ENCODE assay signal across 15 cellular contexts in the genomic region with DNA sequence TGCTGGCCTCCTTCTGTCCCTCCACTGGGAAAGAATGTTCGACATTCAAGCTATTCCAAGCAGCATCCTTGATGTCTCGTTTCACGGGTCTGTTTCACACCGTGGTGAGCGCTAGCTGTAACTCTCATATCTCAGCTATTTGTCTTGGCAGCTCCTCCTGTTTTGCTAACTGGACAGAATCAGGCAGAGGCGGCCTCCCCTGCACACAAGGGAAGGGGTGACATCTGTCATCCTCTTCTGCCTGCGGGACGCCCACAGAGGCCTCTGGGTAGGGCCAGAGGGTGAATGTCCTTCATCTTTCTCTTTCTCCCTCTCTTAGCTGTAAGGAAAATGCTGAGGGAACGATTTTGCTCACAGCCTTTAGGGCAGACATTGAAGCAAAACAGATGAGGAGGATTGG.
DNase-seq lines count a peak whose midpoint lies in the region; ATAC-seq and TF ChIP-seq lines count a peak whose summit lies in the region.
"Had no signal": no experiment of that assay in that cellular context is flagged by ENCODE, and none has a peak within 500 bp of the region (broad histone marks: within the 10 kb centered on the region; RNA-seq: fewer than 3 reads in every experiment).

No MANE protein-coding gene starts in this region.

- BruUV-seq in mammary epithelial cell (replicated peaks; lab: Mats Ljungman, UMichigan): no TSS peak

- DNase-seq in NCI-H1092 treated with DMSO at 0.1 percent for 48 hours (lab: John Stamatoyannopoulos, UW) (peak; percentile 0), NCI-H1092 (lab: John Stamatoyannopoulos, UW) (no peak), mammary epithelial cell (no peak), islet precursor cell (peak; percentile 85), smooth muscle cell of the brain vasculature (ENCODE audit: low read depth, low spot score) (peak; percentile 24), DMS53 treated with DMSO at 0.1 percent for 48 hours (lab: John Stamatoyannopoulos, UW; ENCODE audit: unreplicated experiment) (no peak)
- DNase-seq in activated CD4-positive, alpha-beta memory T cell treated with anti-CD3 and anti-CD28 coated beads for 36 hours: no peak
- DNase-seq: 8988T; activated naive CD8-positive, alpha-beta T cell treated with anti-CD3 and anti-CD28 coated beads for 36 hours; effector CD4-positive, alpha-beta T cell; NCI-H1048; NCI-H82; tibial artery had no signal

- no peak overlapping the region for H3K27ac ChIP-seq in mammary epithelial cell (ENCODE audit: insufficient read depth, low read depth, low read length)

- no peak overlapping the region for H3K9ac ChIP-seq in mammary epithelial cell (ENCODE audit: insufficient read depth, low read length)

- H3K27me3 Mint-ChIP-seq in activated CD4-positive, alpha-beta memory T cell treated with anti-CD3 and anti-CD28 coated beads for 36 hours: peaks cover 7% of the 10 kb centered on the region

- ATAC-seq in SK-N-SH treated with all-trans-retinoic acid at 6 μM for 48 hours: no peak

- dilution Hi-C loops in mammary epithelial cell (cut with HindIII; ENCODE audit: low sequenced_read_pairs): no loop called here

- H3K9me3 Mint-ChIP-seq in activated CD4-positive, alpha-beta memory T cell treated with anti-CD3 and anti-CD28 coated beads for 36 hours: peaks cover 13% of the 10 kb centered on the region

- intact Hi-C loops in mammary epithelial cell (cut with micrococcal nuclease): no loop called here
- intact Hi-C loops in activated CD4-positive, alpha-beta memory T cell treated with anti-CD3 and anti-CD28 coated beads for 36 hours (cut with micrococcal nuclease): no loop called here

- no peaks in the 10 kb centered on the region for H3K36me3 ChIP-seq in mammary epithelial cell (ENCODE audit: insufficient read depth, low read length)
- H3K36me3 ChIP-seq: SJSA1, tibial artery had no signal

- H3K4me2 ChIP-seq in mammary epithelial cell (ENCODE audit: insufficient read depth, low read depth, low read length): no peak overlapping the region

- no peaks in the 10 kb centered on the region for H3K4me1 Mint-ChIP-seq in activated CD4-positive, alpha-beta memory T cell treated with anti-CD3 and anti-CD28 coated beads for 36 hours (ENCODE audit: low read depth)
- H3K4me1 Mint-ChIP-seq: activated naive CD8-positive, alpha-beta T cell treated with anti-CD3 and anti-CD28 coated beads for 36 hours had no signal

- 13% methylated on average over 5 of the region's 9 CpGs for WGBS in mammary epithelial cell (ENCODE audit: low coverage, missing lambda C conversion rate)

- no peaks in the 10 kb centered on the region for H3K79me2 ChIP-seq in mammary epithelial cell (ENCODE audit: insufficient read depth, low read length)

- no peaks in the 10 kb centered on the region for H4K20me1 ChIP-seq in mammary epithelial cell (ENCODE audit: insufficient read depth, low read length)

- TF ChIP-seq CTCF in mammary epithelial cell (conservative IDR thresholded peaks at IDR 0.05 in 1 of 2, IDR thresholded peaks at IDR 0.05 in 1 of 2; ENCODE audit: extremely low read depth in 1 of 2, insufficient read depth in 1 of 2, low read depth in 1 of 2, low read length in 2 of 2): no peak

- peaks cover 6% of the 10 kb centered on the region for H3K4me1 ChIP-seq in mammary epithelial cell (ENCODE audit: insufficient read depth, low read length)

- H3K4me3 ChIP-seq in mammary epithelial cell (replicated peaks in 1 of 3; ENCODE audit: insufficient read depth in 1 of 3, low read depth in 2 of 3, low read length in 3 of 3): no peak overlapping the region
- H3K4me3 ChIP-seq: SJSA1, tibial artery had no signal

- H3K27me3 ChIP-seq in mammary epithelial cell (ENCODE audit: insufficient read depth, low read length): no peaks in the 10 kb centered on the region
- H3K27me3 ChIP-seq: SJSA1, tibial artery had no signal

- CTCF ChIA-PET in mammary epithelial cell (lab: Charles Lee; ENCODE audit: low non-redundant PET): no interaction called here
- CTCF ChIA-PET in activated CD4-positive, alpha-beta memory T cell treated with anti-CD3 and anti-CD28 coated beads for 36 hours (lab: Charles Lee): interaction anchor here (0.6 kb wide), 1 partner anchor 313 kb away, joined by 3 read pairs; no protein-coding TSS in a partner anchor

- in situ Hi-C loops in mammary epithelial cell (cut with MboI; ENCODE audit: low sequenced_read_pairs in 2 of 2): no loop called here

- H3K27ac Mint-ChIP-seq in activated CD4-positive, alpha-beta memory T cell treated with anti-CD3 and anti-CD28 coated beads for 36 hours: no peak overlapping the region
- H3K27ac Mint-ChIP-seq: activated naive CD8-positive, alpha-beta T cell treated with anti-CD3 and anti-CD28 coated beads for 36 hours had no signal

- H3K9me3 ChIP-seq in mammary epithelial cell (replicated peaks; ENCODE audit: insufficient read depth, low read length): peaks cover 11% of the 10 kb centered on the region
- H3K9me3 ChIP-seq: SJSA1, tibial artery had no signal

- H2AFZ ChIP-seq in mammary epithelial cell (ENCODE audit: low read depth, low read length): peak overlapping the region; percentile 56

- POLR2A ChIA-PET in activated CD4-positive, alpha-beta memory T cell treated with anti-CD3 and anti-CD28 coated beads for 36 hours (lab: Charles Lee): no interaction called here

- no peak overlapping the region for H3K4me3 Mint-ChIP-seq in activated CD4-positive, alpha-beta memory T cell treated with anti-CD3 and anti-CD28 coated beads for 36 hours
- H3K4me3 Mint-ChIP-seq: activated naive CD8-positive, alpha-beta T cell treated with anti-CD3 and anti-CD28 coated beads for 36 hours had no signal

- H3K36me3 Mint-ChIP-seq in activated CD4-positive, alpha-beta memory T cell treated with anti-CD3 and anti-CD28 coated beads for 36 hours: no peaks in the 10 kb centered on the region
- H3K36me3 Mint-ChIP-seq: activated naive CD8-positive, alpha-beta T cell treated with anti-CD3 and anti-CD28 coated beads for 36 hours had no signal

TF ChIP-seq in SK-N-SH treated with all-trans-retinoic acid at 6 μM for 48 hours, 23 proteins besides CTCF, POLR2A, EP300 and RAD21:
- no peak for TF ChIP-seq ZFP30 (CRISPR knock-in tag; IDR thresholded peaks at IDR 0.05)
- no peak for TF ChIP-seq BACH2 (CRISPR knock-in tag; IDR thresholded peaks at IDR 0.05; ENCODE audit: borderline replicate concordance)
- TF ChIP-seq TCF4 (CRISPR knock-in tag; IDR thresholded peaks at IDR 0.05; ENCODE audit: borderline replicate concordance): no peak
- no peak for TF ChIP-seq ZFP3 (CRISPR knock-in tag; IDR thresholded peaks at IDR 0.05)
- no peak for TF ChIP-seq CSRNP3 (CRISPR knock-in tag; IDR thresholded peaks at IDR 0.05)
- TF ChIP-seq, protein P1, sequence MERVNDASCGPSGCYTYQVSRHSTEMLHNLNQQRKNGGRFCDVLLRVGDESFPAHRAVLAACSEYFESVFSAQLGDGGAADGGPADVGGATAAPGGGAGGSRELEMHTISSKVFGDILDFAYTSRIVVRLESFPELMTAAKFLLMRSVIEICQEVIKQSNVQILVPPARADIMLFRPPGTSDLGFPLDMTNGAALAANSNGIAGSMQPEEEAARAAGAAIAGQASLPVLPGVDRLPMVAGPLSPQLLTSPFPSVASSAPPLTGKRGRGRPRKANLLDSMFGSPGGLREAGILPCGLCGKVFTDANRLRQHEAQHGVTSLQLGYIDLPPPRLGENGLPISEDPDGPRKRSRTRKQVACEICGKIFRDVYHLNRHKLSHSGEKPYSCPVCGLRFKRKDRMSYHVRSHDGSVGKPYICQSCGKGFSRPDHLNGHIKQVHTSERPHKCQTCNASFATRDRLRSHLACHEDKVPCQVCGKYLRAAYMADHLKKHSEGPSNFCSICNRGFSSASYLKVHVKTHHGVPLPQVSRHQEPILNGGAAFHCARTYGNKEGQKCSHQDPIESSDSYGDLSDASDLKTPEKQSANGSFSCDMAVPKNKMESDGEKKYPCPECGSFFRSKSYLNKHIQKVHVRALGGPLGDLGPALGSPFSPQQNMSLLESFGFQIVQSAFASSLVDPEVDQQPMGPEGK (CRISPR knock-in tag; IDR thresholded peaks at IDR 0.05; ENCODE audit: borderline replicate concordance): no peak
- TF ChIP-seq GLIS3 (CRISPR knock-in tag; IDR thresholded peaks at IDR 0.05): no peak
- no peak for TF ChIP-seq ZNF8 (CRISPR knock-in tag; IDR thresholded peaks at IDR 0.05)
- TF ChIP-seq ZC3H10 (CRISPR knock-in tag; IDR thresholded peaks at IDR 0.05): no peak
- TF ChIP-seq POU6F1 (CRISPR knock-in tag; IDR thresholded peaks at IDR 0.05; ENCODE audit: borderline replicate concordance, low read depth): no peak
- no peak for TF ChIP-seq ZNF70 (CRISPR knock-in tag; IDR thresholded peaks at IDR 0.05)
- TF ChIP-seq ISL1 (CRISPR knock-in tag; IDR thresholded peaks at IDR 0.05): no peak
- TF ChIP-seq ESRRG (CRISPR knock-in tag; IDR thresholded peaks at IDR 0.05): no peak

Comparison
In these comparisons a context has a peak if more than half of its experiments do, and no peak if none do; other contexts are left out.
1. DNase-seq: peak in NCI-H1092 treated with DMSO at 0.1 percent for 48 hours (single experiment), islet precursor cell (single experiment) and smooth muscle cell of the brain vasculature (single experiment); none in NCI-H1092 (single experiment), mammary epithelial cell (single experiment), DMS53 treated with DMSO at 0.1 percent for 48 hours (single experiment) and activated CD4-positive, alpha-beta memory T cell treated with anti-CD3 and anti-CD28 coated beads for 36 hours (single experiment).